2 cellular contexts compared by ENCODE assay signal in the genomic region with DNA sequence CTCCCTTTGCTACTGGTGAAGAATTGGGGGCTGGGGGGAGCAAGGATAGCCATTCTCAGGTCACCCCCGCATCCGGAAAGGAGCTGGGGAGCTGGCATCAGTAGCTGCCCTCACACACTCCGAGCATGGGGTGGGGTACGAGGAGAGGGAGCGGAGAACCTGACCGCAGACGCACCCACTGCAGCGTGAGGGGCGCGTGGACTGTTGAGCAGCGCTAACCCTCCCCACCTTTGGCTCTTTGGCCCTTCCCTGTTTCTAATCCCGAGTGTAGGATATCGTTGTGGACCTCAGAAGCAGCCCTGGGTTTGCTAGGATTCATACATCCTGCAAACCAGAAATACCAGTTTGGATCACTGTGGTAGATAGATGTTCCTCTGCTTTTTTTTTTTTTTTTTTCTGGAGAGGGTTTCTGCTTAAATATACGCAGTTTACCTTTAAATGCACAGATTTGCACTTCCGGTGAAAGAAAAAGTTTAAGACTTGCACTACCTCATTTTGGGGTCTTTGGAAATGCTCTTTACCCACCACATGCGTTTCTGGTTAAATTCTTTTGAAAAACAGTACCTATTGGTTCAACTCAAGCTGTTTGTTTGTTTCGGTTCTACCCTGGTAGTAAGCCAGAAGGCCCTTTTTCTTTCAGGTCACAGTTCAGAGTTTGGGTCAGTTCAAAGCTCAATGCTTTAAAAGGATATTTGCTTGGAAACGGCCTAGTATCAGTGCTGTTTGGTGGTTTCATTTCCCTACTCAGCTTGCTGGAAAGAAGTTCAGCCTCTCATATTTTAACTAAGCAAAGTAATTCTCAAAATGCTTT.
TF ChIP-seq lines count a peak whose summit lies in the region.

No MANE protein-coding gene starts in this region.

TF ChIP-seq in SK-N-SH treated with all-trans-retinoic acid at 6 μM for 48 hours, 23 proteins besides CTCF, POLR2A, EP300 and RAD21:
- TF ChIP-seq ARNTL (CRISPR knock-in tag; IDR thresholded peaks at IDR 0.05; ENCODE audit: borderline replicate concordance, low read depth) (no peak), ISL1 (CRISPR knock-in tag; IDR thresholded peaks at IDR 0.05) (no peak), ESRRG (CRISPR knock-in tag; IDR thresholded peaks at IDR 0.05) (no peak), TCF4 (CRISPR knock-in tag; IDR thresholded peaks at IDR 0.05; ENCODE audit: borderline replicate concordance) (no peak), BACH2 (CRISPR knock-in tag; IDR thresholded peaks at IDR 0.05; ENCODE audit: borderline replicate concordance) (no peak), ZC3H10 (CRISPR knock-in tag; IDR thresholded peaks at IDR 0.05) (no peak), ZNF565 (CRISPR knock-in tag; conservative IDR thresholded peaks at IDR 0.05; ENCODE audit: low read depth) (no peak), CSDC2 (CRISPR knock-in tag; IDR thresholded peaks at IDR 0.05) (no peak), SNAI2 (CRISPR knock-in tag; IDR thresholded peaks at IDR 0.05) (no peak), GLIS3 (CRISPR knock-in tag; IDR thresholded peaks at IDR 0.05) (no peak), RARB (CRISPR knock-in tag; IDR thresholded peaks at IDR 0.05) (no peak)

TF ChIP-seq in HepG2, 621 proteins besides CTCF, POLR2A, EP300 and RAD21 (continues in another document):
- TF ChIP-seq HMGXB4 (CRISPR knock-in tag; IDR thresholded peaks at IDR 0.05; ENCODE audit: borderline replicate concordance in 1 of 2, low read depth in 1 of 2) (0 out of 4 replicates have a peak, but pooled peaks of 1 of the 2 experiments have one; percentile 58), FOXJ3 (CRISPR knock-in tag; IDR thresholded peaks at IDR 0.05; ENCODE audit: borderline replicate concordance) (no peak), NONO (IDR thresholded peaks at IDR 0.05) (no peak), NONO (CRISPR knock-in tag; conservative IDR thresholded peaks at IDR 0.05) (no peak), ZNF333 (CRISPR knock-in tag; IDR thresholded peaks at IDR 0.05; ENCODE audit: borderline replicate concordance) (0 out of 2 replicates have a peak, but pooled peaks have one; percentile 76), TCF7L2 (IDR thresholded peaks at IDR 0.05; ENCODE audit: low read depth, low read length) (no peak), ZMYM3 (CRISPR knock-in tag; IDR thresholded peaks at IDR 0.05) (no peak), ZNF766 (CRISPR knock-in tag; IDR thresholded peaks at IDR 0.05; ENCODE audit: borderline replicate concordance) (no peak), ZNF329 (CRISPR knock-in tag; IDR thresholded peaks at IDR 0.05; ENCODE audit: low read depth) (no peak), ZNF317 (CRISPR knock-in tag; IDR thresholded peaks at IDR 0.05) (peak; percentile 5; the same call in 1 of the 2 replicates), ZNF709 (CRISPR knock-in tag; IDR thresholded peaks at IDR 0.05) (no peak), GLI4 (CRISPR knock-in tag; IDR thresholded peaks at IDR 0.05; ENCODE audit: borderline replicate concordance) (peak; percentile 44; the same call in 1 of the 2 replicates), TBL1XR1 (IDR thresholded peaks at IDR 0.05; ENCODE audit: borderline replicate concordance, low read length, partially characterized antibody) (no peak), ZNF598 (CRISPR knock-in tag; IDR thresholded peaks at IDR 0.05; ENCODE audit: borderline replicate concordance) (0 out of 2 replicates have a peak, but pooled peaks have one; percentile 47), ZNF572 (CRISPR knock-in tag; IDR thresholded peaks at IDR 0.05) (no peak), LRRFIP1 (CRISPR knock-in tag; conservative IDR thresholded peaks at IDR 0.05) (no peak), E2F5 (CRISPR knock-in tag; conservative IDR thresholded peaks at IDR 0.05) (no peak), HNF4A (CRISPR knock-in tag; IDR thresholded peaks at IDR 0.05) (peak; percentile 30; the same call in 1 of the 2 replicates), ZHX1 (CRISPR knock-in tag; IDR thresholded peaks at IDR 0.05; ENCODE audit: low read depth) (no peak), RBM39 (IDR thresholded peaks at IDR 0.05; ENCODE audit: low read depth, low read length, poor library complexity, severe bottlenecking) (peak; percentile 82), ZFP90 (CRISPR knock-in tag; IDR thresholded peaks at IDR 0.05; ENCODE audit: borderline replicate concordance) (peak; percentile 1; the same call in 1 of the 2 replicates), PHF8 (CRISPR knock-in tag; IDR thresholded peaks at IDR 0.05) (peak; percentile 25; the same call in 1 of the 2 replicates), SYNCRIP (IDR thresholded peaks at IDR 0.05; ENCODE audit: insufficient read depth, low read depth, low read length) (no peak), ELF3 (CRISPR knock-in tag; IDR thresholded peaks at IDR 0.05) (no peak), ZNF782 (CRISPR knock-in tag; IDR thresholded peaks at IDR 0.05; ENCODE audit: borderline replicate concordance) (no peak), ZNF839 (CRISPR knock-in tag; IDR thresholded peaks at IDR 0.05; ENCODE audit: borderline replicate concordance) (no peak), KDM6A (CRISPR knock-in tag; IDR thresholded peaks at IDR 0.05; ENCODE audit: low read depth) (no peak), MXD1 (CRISPR knock-in tag; IDR thresholded peaks at IDR 0.05) (no peak; the same call in 1 of the 2 replicates), NFYC (CRISPR knock-in tag; IDR thresholded peaks at IDR 0.05) (no peak), ZNF788 (CRISPR knock-in tag; IDR thresholded peaks at IDR 0.05; ENCODE audit: borderline replicate concordance) (peak; percentile 19; the same call in 1 of the 2 replicates), HMGA1 (CRISPR knock-in tag; conservative IDR thresholded peaks at IDR 0.05) (no peak), ZFYVE20 (CRISPR knock-in tag; IDR thresholded peaks at IDR 0.05; ENCODE audit: borderline replicate concordance, low read depth) (peak; percentile 18; the same call in 1 of the 2 replicates), ZNF30 (CRISPR knock-in tag; IDR thresholded peaks at IDR 0.05) (no peak), KDM5B (CRISPR knock-in tag; IDR thresholded peaks at IDR 0.05; ENCODE audit: borderline replicate concordance) (0 out of 2 replicates have a peak, but pooled peaks have one; percentile 6)
- TF ChIP-seq, protein P1, sequence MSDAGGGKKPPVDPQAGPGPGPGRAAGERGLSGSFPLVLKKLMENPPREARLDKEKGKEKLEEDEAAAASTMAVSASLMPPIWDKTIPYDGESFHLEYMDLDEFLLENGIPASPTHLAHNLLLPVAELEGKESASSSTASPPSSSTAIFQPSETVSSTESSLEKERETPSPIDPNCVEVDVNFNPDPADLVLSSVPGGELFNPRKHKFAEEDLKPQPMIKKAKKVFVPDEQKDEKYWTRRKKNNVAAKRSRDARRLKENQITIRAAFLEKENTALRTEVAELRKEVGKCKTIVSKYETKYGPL (CRISPR knock-in tag; IDR thresholded peaks at IDR 0.05), result no peak
- TF ChIP-seq, protein P2, sequence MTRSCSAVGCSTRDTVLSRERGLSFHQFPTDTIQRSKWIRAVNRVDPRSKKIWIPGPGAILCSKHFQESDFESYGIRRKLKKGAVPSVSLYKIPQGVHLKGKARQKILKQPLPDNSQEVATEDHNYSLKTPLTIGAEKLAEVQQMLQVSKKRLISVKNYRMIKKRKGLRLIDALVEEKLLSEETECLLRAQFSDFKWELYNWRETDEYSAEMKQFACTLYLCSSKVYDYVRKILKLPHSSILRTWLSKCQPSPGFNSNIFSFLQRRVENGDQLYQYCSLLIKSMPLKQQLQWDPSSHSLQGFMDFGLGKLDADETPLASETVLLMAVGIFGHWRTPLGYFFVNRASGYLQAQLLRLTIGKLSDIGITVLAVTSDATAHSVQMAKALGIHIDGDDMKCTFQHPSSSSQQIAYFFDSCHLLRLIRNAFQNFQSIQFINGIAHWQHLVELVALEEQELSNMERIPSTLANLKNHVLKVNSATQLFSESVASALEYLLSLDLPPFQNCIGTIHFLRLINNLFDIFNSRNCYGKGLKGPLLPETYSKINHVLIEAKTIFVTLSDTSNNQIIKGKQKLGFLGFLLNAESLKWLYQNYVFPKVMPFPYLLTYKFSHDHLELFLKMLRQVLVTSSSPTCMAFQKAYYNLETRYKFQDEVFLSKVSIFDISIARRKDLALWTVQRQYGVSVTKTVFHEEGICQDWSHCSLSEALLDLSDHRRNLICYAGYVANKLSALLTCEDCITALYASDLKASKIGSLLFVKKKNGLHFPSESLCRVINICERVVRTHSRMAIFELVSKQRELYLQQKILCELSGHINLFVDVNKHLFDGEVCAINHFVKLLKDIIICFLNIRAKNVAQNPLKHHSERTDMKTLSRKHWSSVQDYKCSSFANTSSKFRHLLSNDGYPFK (CRISPR knock-in tag; IDR thresholded peaks at IDR 0.05; ENCODE audit: borderline replicate concordance), result no peak
- TF ChIP-seq, protein P3, sequence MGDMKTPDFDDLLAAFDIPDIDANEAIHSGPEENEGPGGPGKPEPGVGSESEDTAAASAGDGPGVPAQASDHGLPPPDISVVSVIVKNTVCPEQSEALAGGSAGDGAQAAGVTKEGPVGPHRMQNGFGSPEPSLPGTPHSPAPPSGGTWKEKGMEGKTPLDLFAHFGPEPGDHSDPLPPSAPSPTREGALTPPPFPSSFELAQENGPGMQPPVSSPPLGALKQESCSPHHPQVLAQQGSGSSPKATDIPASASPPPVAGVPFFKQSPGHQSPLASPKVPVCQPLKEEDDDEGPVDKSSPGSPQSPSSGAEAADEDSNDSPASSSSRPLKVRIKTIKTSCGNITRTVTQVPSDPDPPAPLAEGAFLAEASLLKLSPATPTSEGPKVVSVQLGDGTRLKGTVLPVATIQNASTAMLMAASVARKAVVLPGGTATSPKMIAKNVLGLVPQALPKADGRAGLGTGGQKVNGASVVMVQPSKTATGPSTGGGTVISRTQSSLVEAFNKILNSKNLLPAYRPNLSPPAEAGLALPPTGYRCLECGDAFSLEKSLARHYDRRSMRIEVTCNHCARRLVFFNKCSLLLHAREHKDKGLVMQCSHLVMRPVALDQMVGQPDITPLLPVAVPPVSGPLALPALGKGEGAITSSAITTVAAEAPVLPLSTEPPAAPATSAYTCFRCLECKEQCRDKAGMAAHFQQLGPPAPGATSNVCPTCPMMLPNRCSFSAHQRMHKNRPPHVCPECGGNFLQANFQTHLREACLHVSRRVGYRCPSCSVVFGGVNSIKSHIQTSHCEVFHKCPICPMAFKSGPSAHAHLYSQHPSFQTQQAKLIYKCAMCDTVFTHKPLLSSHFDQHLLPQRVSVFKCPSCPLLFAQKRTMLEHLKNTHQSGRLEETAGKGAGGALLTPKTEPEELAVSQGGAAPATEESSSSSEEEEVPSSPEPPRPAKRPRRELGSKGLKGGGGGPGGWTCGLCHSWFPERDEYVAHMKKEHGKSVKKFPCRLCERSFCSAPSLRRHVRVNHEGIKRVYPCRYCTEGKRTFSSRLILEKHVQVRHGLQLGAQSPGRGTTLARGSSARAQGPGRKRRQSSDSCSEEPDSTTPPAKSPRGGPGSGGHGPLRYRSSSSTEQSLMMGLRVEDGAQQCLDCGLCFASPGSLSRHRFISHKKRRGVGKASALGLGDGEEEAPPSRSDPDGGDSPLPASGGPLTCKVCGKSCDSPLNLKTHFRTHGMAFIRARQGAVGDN (CRISPR knock-in tag; IDR thresholded peaks at IDR 0.05), result peak; percentile 61; the same call in 1 of the 2 replicates
